8 cellular contexts compared by ENCODE assay signal in the genomic region with DNA sequence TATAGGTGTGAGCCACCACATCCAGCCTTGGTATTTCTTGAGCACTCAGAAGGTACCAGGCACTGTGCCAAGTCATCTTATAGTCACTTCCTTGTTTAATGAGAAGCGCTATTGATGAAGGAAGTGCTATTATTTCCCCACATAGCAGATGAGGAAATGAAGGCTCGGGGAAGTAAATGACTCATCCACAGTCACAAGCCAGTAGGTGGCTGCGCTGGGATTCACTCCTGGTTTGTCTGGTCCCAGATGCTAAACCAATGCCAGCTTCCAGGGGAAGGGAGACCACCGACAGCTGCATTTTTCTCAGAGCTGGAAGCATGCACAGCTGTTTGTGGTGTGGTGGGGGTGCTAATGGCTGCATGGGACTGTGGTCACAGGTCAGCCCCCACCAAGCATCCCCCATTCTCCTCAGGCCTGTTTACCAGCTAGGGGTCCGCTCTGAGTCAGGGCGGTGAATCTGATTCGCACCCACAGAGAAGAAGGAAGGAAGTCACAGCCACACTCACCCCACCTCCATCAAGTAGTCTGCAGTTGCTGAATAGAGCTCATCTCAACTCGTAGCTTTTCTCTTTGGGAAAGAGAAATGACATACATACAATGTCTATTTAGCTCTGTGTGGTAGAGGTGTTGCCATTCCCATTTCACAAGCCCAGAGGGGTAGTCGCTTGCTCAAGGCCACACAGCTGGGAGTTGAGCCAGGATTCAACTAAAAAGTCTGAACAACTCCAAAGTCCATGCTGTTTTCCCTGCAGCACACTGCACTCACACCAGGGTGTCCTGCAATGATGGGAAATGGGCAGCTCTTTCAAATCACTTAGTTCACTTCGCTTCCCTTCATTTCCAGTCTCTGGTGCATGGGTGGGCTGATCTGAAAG. TPM values are rescaled to one million over a fixed set of nuclear protein-coding genes. Genes with fewer than 3 reads are reported as not detected.
DNase-seq lines count a peak whose midpoint lies in the region; ATAC-seq, FAIRE-seq and TF ChIP-seq lines count a peak whose summit lies in the region.

No MANE protein-coding gene starts in this region.

- CTCF ChIA-PET in activated naive CD4-positive, alpha-beta T cell treated with anti-CD3 and anti-CD28 coated beads, Interleukin-2, amount 10 ng/mL, durations not matched to agents 7 days and 5 days (lab: Charles Lee) = interaction anchor here (0.5 to 5.4 kb wide), 7 partner anchors 9 to 193 kb away, joined by 3 to 39 read pairs (median 4); a partner anchor contains a TSS

- no peak for TF ChIP-seq POLR2A in H54 (IDR thresholded peaks at IDR 0.05; ENCODE audit: low read depth, low read length)

- H3K27me3 Mint-ChIP-seq in activated naive CD4-positive, alpha-beta T cell treated with anti-CD3 and anti-CD28 coated beads, Interleukin-2, amount 10 ng/mL, durations not matched to agents 7 days and 5 days = peaks cover 42% of the 10 kb centered on the region

- DNase-seq in H54 (ENCODE audit: insufficient read length, low spot score) (peak; percentile 18), SIG-M5 treated with dmso at 0.1 percent for 504 hours (lab: John Stamatoyannopoulos, UW; ENCODE audit: unreplicated experiment) (peak; percentile 85), left lobe of liver (ENCODE audit: low spot score) (peak; percentile 83), NCI-H1105 treated with DMSO at 0.1 percent for 48 hours (lab: John Stamatoyannopoulos, UW) (no peak), occipital lobe (lab: John Stamatoyannopoulos, UW) (no peak)
- DNase-seq in activated naive CD4-positive, alpha-beta T cell treated with anti-CD3 and anti-CD28 coated beads, Interleukin-2, amount 10 ng/mL, durations not matched to agents 7 days and 5 days = peak; percentile 62
- DNase-seq in stimulated activated CD8-positive, alpha-beta memory T cell treated with anti-CD3 and anti-CD28 coated beads, Interleukin-4, amount 100 ng/mL, for 1 hour (ENCODE audit: low read depth in 2 of 2, low spot score in 1 of 2) = peak; percentile 41 to 50

- no peak for FAIRE-seq in H54 (lab: Jason Lieb, UNC)

- H3K4me3 Mint-ChIP-seq in activated naive CD4-positive, alpha-beta T cell treated with anti-CD3 and anti-CD28 coated beads, Interleukin-2, amount 10 ng/mL, durations not matched to agents 7 days and 5 days = peak overlapping the region; percentile 47

- no peaks in the 10 kb centered on the region for H3K36me3 Mint-ChIP-seq in activated naive CD4-positive, alpha-beta T cell treated with anti-CD3 and anti-CD28 coated beads, Interleukin-2, amount 10 ng/mL, durations not matched to agents 7 days and 5 days

- H3K9me3 Mint-ChIP-seq in activated naive CD4-positive, alpha-beta T cell treated with anti-CD3 and anti-CD28 coated beads, Interleukin-2, amount 10 ng/mL, durations not matched to agents 7 days and 5 days = no peaks in the 10 kb centered on the region

- H3K4me1 Mint-ChIP-seq in activated naive CD4-positive, alpha-beta T cell treated with anti-CD3 and anti-CD28 coated beads, Interleukin-2, amount 10 ng/mL, durations not matched to agents 7 days and 5 days = peaks cover 59% of the 10 kb centered on the region

- H3K27ac Mint-ChIP-seq in activated naive CD4-positive, alpha-beta T cell treated with anti-CD3 and anti-CD28 coated beads, Interleukin-2, amount 10 ng/mL, durations not matched to agents 7 days and 5 days = peak overlapping the region; percentile 89

- ATAC-seq in left lobe of liver = peak; percentile 96
- no peak for ATAC-seq in GM21786 (IDR thresholded peaks at IDR 0.05; ENCODE audit: unreplicated experiment)

RNA-seq across cellular contexts. Expression of a gene that starts 6.3 kb away (rescaled TPM):
- total RNA-seq in left lobe of liver (1.1 TPM), occipital lobe (0.94 TPM)

Comparison
In these comparisons a context has a peak if more than half of its experiments do, and no peak if none do; other contexts are left out.
1. DNase-seq: peak in H54 (single experiment), SIG-M5 treated with dmso at 0.1 percent for 504 hours (single experiment), activated naive CD4-positive, alpha-beta T cell treated with anti-CD3 and anti-CD28 coated beads, Interleukin-2, amount 10 ng/mL, durations not matched to agents 7 days and 5 days (single experiment), left lobe of liver (single experiment) and stimulated activated CD8-positive, alpha-beta memory T cell treated with anti-CD3 and anti-CD28 coated beads, Interleukin-4, amount 100 ng/mL, for 1 hour (2 of 2); none in NCI-H1105 treated with DMSO at 0.1 percent for 48 hours (single experiment) and occipital lobe (single experiment).